ENCODE assay signal across 1 cellular context in the genomic region with DNA sequence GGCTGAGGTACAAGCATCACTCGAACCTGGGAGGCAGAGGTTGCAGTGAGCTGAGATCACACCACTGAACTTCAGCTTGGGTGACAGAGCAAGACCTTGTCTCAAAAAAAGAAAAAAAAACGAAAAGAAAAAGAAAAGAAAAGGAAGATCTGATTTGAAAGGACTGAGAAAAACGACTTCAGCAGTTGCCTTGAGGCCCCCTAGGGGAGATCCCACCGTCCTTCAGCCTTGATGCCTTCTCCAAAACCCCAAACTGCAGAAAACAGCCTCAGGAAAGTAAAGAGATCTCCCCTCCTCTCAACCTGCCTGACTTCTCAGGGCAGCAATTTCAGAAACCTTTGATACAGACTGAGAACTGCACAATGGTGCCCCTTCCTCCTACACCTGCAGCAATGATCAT.
TF ChIP-seq lines count a peak whose summit lies in the region.

No MANE protein-coding gene starts in this region.

TF ChIP-seq in GM23338, 12 proteins besides CTCF, POLR2A, EP300 and RAD21:
- TF ChIP-seq, protein P1, sequence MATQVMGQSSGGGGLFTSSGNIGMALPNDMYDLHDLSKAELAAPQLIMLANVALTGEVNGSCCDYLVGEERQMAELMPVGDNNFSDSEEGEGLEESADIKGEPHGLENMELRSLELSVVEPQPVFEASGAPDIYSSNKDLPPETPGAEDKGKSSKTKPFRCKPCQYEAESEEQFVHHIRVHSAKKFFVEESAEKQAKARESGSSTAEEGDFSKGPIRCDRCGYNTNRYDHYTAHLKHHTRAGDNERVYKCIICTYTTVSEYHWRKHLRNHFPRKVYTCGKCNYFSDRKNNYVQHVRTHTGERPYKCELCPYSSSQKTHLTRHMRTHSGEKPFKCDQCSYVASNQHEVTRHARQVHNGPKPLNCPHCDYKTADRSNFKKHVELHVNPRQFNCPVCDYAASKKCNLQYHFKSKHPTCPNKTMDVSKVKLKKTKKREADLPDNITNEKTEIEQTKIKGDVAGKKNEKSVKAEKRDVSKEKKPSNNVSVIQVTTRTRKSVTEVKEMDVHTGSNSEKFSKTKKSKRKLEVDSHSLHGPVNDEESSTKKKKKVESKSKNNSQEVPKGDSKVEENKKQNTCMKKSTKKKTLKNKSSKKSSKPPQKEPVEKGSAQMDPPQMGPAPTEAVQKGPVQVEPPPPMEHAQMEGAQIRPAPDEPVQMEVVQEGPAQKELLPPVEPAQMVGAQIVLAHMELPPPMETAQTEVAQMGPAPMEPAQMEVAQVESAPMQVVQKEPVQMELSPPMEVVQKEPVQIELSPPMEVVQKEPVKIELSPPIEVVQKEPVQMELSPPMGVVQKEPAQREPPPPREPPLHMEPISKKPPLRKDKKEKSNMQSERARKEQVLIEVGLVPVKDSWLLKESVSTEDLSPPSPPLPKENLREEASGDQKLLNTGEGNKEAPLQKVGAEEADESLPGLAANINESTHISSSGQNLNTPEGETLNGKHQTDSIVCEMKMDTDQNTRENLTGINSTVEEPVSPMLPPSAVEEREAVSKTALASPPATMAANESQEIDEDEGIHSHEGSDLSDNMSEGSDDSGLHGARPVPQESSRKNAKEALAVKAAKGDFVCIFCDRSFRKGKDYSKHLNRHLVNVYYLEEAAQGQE (IDR thresholded peaks at IDR 0.05; ENCODE audit: unreplicated experiment): no peak
- no peak for TF ChIP-seq POLR2AphosphoS5 (IDR thresholded peaks at IDR 0.05; ENCODE audit: low read depth)
- no peak for TF ChIP-seq EZH2 (IDR thresholded peaks at IDR 0.05; ENCODE audit: low read depth, unreplicated experiment)
- TF ChIP-seq ZNF114 (CRISPR knock-in tag; IDR thresholded peaks at IDR 0.05): no peak
- TF ChIP-seq STAT1 (IDR thresholded peaks at IDR 0.05; ENCODE audit: unreplicated experiment): no peak
- TF ChIP-seq ZNF331 (CRISPR knock-in tag; IDR thresholded peaks at IDR 0.05; ENCODE audit: low read depth): no peak
- no peak for TF ChIP-seq EZH2phosphoT487 (IDR thresholded peaks at IDR 0.05; ENCODE audit: unreplicated experiment)
- TF ChIP-seq JUNB (IDR thresholded peaks at IDR 0.05; ENCODE audit: unreplicated experiment): no peak
- TF ChIP-seq, protein P2, sequence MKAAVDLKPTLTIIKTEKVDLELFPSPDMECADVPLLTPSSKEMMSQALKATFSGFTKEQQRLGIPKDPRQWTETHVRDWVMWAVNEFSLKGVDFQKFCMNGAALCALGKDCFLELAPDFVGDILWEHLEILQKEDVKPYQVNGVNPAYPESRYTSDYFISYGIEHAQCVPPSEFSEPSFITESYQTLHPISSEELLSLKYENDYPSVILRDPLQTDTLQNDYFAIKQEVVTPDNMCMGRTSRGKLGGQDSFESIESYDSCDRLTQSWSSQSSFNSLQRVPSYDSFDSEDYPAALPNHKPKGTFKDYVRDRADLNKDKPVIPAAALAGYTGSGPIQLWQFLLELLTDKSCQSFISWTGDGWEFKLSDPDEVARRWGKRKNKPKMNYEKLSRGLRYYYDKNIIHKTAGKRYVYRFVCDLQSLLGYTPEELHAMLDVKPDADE (IDR thresholded peaks at IDR 0.05): no peak
- no peak for TF ChIP-seq NANOG (IDR thresholded peaks at IDR 0.05; ENCODE audit: borderline replicate concordance)
- no peak for TF ChIP-seq CREB1 (CRISPR knock-in tag; IDR thresholded peaks at IDR 0.05; ENCODE audit: low read depth)
- TF ChIP-seq, protein P3, sequence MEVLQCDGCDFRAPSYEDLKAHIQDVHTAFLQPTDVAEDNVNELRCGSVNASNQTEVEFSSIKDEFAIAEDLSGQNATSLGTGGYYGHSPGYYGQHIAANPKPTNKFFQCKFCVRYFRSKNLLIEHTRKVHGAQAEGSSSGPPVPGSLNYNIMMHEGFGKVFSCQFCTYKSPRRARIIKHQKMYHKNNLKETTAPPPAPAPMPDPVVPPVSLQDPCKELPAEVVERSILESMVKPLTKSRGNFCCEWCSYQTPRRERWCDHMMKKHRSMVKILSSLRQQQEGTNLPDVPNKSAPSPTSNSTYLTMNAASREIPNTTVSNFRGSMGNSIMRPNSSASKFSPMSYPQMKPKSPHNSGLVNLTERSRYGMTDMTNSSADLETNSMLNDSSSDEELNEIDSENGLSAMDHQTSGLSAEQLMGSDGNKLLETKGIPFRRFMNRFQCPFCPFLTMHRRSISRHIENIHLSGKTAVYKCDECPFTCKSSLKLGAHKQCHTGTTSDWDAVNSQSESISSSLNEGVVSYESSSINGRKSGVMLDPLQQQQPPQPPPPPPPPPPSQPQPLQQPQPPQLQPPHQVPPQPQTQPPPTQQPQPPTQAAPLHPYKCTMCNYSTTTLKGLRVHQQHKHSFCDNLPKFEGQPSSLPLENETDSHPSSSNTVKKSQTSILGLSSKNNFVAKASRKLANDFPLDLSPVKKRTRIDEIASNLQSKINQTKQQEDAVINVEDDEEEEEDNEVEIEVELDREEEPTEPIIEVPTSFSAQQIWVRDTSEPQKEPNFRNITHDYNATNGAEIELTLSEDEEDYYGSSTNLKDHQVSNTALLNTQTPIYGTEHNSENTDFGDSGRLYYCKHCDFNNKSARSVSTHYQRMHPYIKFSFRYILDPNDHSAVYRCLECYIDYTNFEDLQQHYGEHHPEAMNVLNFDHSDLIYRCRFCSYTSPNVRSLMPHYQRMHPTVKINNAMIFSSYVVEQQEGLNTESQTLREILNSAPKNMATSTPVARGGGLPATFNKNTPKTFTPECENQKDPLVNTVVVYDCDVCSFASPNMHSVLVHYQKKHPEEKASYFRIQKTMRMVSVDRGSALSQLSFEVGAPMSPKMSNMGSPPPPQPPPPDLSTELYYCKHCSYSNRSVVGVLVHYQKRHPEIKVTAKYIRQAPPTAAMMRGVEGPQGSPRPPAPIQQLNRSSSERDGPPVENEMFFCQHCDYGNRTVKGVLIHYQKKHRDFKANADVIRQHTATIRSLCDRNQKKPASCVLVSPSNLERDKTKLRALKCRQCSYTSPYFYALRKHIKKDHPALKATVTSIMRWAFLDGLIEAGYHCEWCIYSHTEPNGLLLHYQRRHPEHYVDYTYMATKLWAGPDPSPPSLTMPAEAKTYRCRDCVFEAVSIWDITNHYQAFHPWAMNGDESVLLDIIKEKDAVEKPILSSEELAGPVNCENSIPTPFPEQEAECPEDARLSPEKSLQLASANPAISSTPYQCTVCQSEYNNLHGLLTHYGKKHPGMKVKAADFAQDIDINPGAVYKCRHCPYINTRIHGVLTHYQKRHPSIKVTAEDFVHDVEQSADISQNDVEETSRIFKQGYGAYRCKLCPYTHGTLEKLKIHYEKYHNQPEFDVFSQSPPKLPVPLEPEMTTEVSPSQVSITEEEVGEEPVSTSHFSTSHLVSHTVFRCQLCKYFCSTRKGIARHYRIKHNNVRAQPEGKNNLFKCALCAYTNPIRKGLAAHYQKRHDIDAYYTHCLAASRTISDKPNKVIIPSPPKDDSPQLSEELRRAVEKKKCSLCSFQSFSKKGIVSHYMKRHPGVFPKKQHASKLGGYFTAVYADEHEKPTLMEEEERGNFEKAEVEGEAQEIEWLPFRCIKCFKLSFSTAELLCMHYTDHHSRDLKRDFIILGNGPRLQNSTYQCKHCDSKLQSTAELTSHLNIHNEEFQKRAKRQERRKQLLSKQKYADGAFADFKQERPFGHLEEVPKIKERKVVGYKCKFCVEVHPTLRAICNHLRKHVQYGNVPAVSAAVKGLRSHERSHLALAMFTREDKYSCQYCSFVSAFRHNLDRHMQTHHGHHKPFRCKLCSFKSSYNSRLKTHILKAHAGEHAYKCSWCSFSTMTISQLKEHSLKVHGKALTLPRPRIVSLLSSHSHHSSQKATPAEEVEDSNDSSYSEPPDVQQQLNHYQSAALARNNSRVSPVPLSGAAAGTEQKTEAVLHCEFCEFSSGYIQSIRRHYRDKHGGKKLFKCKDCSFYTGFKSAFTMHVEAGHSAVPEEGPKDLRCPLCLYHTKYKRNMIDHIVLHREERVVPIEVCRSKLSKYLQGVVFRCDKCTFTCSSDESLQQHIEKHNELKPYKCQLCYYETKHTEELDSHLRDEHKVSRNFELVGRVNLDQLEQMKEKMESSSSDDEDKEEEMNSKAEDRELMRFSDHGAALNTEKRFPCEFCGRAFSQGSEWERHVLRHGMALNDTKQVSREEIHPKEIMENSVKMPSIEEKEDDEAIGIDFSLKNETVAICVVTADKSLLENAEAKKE (CRISPR knock-in tag; IDR thresholded peaks at IDR 0.05): no peak
